1 cellular context compared by ENCODE assay signal in genomic region chr22:21020802-21021429, GRCh38.
TF ChIP-seq lines count a peak whose summit lies in the region.

No MANE protein-coding gene starts in this region.

TF ChIP-seq in GM12878, 131 proteins besides CTCF, POLR2A, EP300 and RAD21:
- TF ChIP-seq SMC3 (IDR thresholded peaks at IDR 0.05; ENCODE audit: borderline replicate concordance, low read length) (peak; percentile 54; the same call in 1 of the 2 replicates), CEBPB (IDR thresholded peaks at IDR 0.05; ENCODE audit: borderline replicate concordance in 1 of 2, low read depth in 2 of 2, low read length in 2 of 2) (no peak)
TF ChIP-seq in GM12878: peak in this region for 1.
